In genomic region chr6:53795702-53796450, GRCh38 we compare ENCODE assay signal across 8 cellular contexts. TPM values are rescaled to one million over a fixed set of nuclear protein-coding genes. Genes with fewer than 3 reads are reported as not detected.
DNase-seq lines count a peak whose midpoint lies in the region; ATAC-seq and TF ChIP-seq lines count a peak whose summit lies in the region.

No MANE protein-coding gene starts in this region.

- no peaks in the 10 kb centered on the region for H3K36me3 ChIP-seq in iPS-18a (ENCODE audit: control insufficient read depth, low read depth, low read length)
- H3K36me3 ChIP-seq in gastrocnemius medialis, result no peaks in the 10 kb centered on the region

- DNase-seq in EL (peak; percentile 34), NCI-H526 (lab: John Stamatoyannopoulos, UW) (peak; percentile 17 to 74), astrocyte of the cerebellum (ENCODE audit: low read depth) (no peak), gastrocnemius medialis (no peak), NCI-H774 (lab: John Stamatoyannopoulos, UW) (no peak)

- no peaks in the 10 kb centered on the region for H3K9me3 ChIP-seq in iPS-18a (ENCODE audit: control insufficient read depth, low read depth, low read length)
- no peaks in the 10 kb centered on the region for H3K9me3 ChIP-seq in gastrocnemius medialis

- in situ Hi-C loops in astrocyte of the cerebellum (cut with HindIII; ENCODE audit: low sequenced_read_pairs) (no loop called here), gastrocnemius medialis (cut with MboI; ENCODE audit: low sequenced_read_pairs in 4 of 4) (no loop called here)

- ATAC-seq in gastrocnemius medialis (no peak), HG03521 (IDR thresholded peaks at IDR 0.05; ENCODE audit: unreplicated experiment) (no peak), HG03095 (IDR thresholded peaks at IDR 0.05; ENCODE audit: unreplicated experiment) (no peak)

- H3K27ac ChIP-seq in iPS-18a (ENCODE audit: low read length), result no peak overlapping the region
- H3K27ac ChIP-seq in gastrocnemius medialis, result peak overlapping the region in 3 of 4 donors; percentile 27 to 46 (median 45)

- no peak for TF ChIP-seq POLR2A in gastrocnemius medialis (IDR thresholded peaks at IDR 0.05)

- H3K27me3 ChIP-seq in iPS-18a (ENCODE audit: control insufficient read depth, insufficient read depth, low read length) (peaks cover 31% of the 10 kb centered on the region), gastrocnemius medialis (peaks cover 28 to 36% (median 36%) of the 10 kb centered on the region in 3 donors)

- TF ChIP-seq CTCF in astrocyte of the cerebellum (IDR thresholded peaks at IDR 0.05; ENCODE audit: low read depth, low read length, missing control alignments), result no peak
- TF ChIP-seq CTCF in gastrocnemius medialis (IDR thresholded peaks at IDR 0.05 in 4 of 5, conservative IDR thresholded peaks at IDR 0.05 in 1 of 5), result no peak

- H3K9ac ChIP-seq in iPS-18a (ENCODE audit: low read length), result peak overlapping the region; percentile 65

- intact Hi-C loops in gastrocnemius medialis (cut with DNase I; ENCODE audit: low total_unique reads), result loop anchor here (1.0 to 10.0 kb wide), 2 partner anchors 159 to 251 kb away; partner anchors contain the start of gene GCLC

- H3K4me3 ChIP-seq in astrocyte of the cerebellum (ENCODE audit: low read depth, low read length), result peak overlapping the region; percentile 78
- H3K4me3 ChIP-seq in iPS-18a (ENCODE audit: low read length), result peak overlapping the region; percentile 77
- peak overlapping the region; percentile 62 to 77 (median 73) for H3K4me3 ChIP-seq in gastrocnemius medialis

- peaks cover 10% of the 10 kb centered on the region for H3K4me1 ChIP-seq in iPS-18a (ENCODE audit: control insufficient read depth, low read depth, low read length)
- H3K4me1 ChIP-seq in gastrocnemius medialis, result peaks cover 20 to 21% of the 10 kb centered on the region in 2 donors

RNA-seq across cellular contexts. Expression of gene LRRC1, which starts 1.1 kb away (rescaled TPM):
- 1 to 10 TPM in 2 of 4 donors, under 1 TPM in 2; 0.67 to 8.5 (median 2.4) TPM for total RNA-seq in gastrocnemius medialis

Comparison
In these comparisons a context has a peak if more than half of its experiments do, and no peak if none do; other contexts are left out.
1. DNase-seq: peak in EL (single experiment) and NCI-H526 (2 of 2); none in astrocyte of the cerebellum (single experiment), gastrocnemius medialis (0 of 2) and NCI-H774 (single experiment).
2. Peak in every context shown above with its lines, with median percentiles within 50 percentile points of each other: H3K4me3 ChIP-seq.